Comparison of ENCODE assay signal across 8 cellular contexts in genomic region chr2:18560797-18561085, GRCh38. TPM values are rescaled to one million over a fixed set of nuclear protein-coding genes. Genes with fewer than 3 reads are reported as not detected.
DNase-seq lines count a peak whose midpoint lies in the region; ATAC-seq and TF ChIP-seq lines count a peak whose summit lies in the region.

No MANE protein-coding gene starts in this region.

- intact Hi-C loops in natural killer cell (cut with micrococcal nuclease) = loop anchor here (1.0 to 2.0 kb wide), 3 partner anchors 788 to 1341 kb away; partner anchors contain the start of gene TTC32

- DNase-seq in cardiac fibroblast (ENCODE audit: low read depth in 2 of 2) (no peak), natural killer cell (no peak), retina (no peak), NAMALWA (ENCODE audit: low spot score) (no peak), DMS114 treated with DMSO at 0.1 percent for 48 hours (lab: John Stamatoyannopoulos, UW; ENCODE audit: unreplicated experiment) (no peak), NCI-H1105 treated with DMSO at 0.1 percent for 48 hours (lab: John Stamatoyannopoulos, UW) (no peak)

- peak overlapping the region; percentile 91 to 93 for H3K27ac Mint-ChIP-seq in natural killer cell

- H3K4me3 Mint-ChIP-seq in natural killer cell = peak overlapping the region; percentile 91

- H3K4me1 Mint-ChIP-seq in natural killer cell = peaks cover 30 to 31% of the 10 kb centered on the region in 2 donors

- peaks cover 9% of the 10 kb centered on the region for H3K36me3 Mint-ChIP-seq in natural killer cell

- no peak for TF ChIP-seq CTCF in GM12875 (IDR thresholded peaks at IDR 0.05; ENCODE audit: borderline replicate concordance, insufficient read depth, low read depth, low read length)
- no peak for TF ChIP-seq CTCF in cardiac fibroblast (IDR thresholded peaks at IDR 0.05; ENCODE audit: low read depth, low read length)
- no peak for TF ChIP-seq CTCF in natural killer cell (IDR thresholded peaks at IDR 0.05)

- no peaks in the 10 kb centered on the region for H3K9me3 Mint-ChIP-seq in natural killer cell

- H3K4me3 ChIP-seq in GM12875 (ENCODE audit: low read depth, low read length) = peak overlapping the region; percentile 69
- H3K4me3 ChIP-seq in cardiac fibroblast (replicated peaks in 1 of 2; ENCODE audit: low read depth in 2 of 2, low read length in 2 of 2) = peak overlapping the region; percentile 65 to 74

- ATAC-seq in HG03159 (IDR thresholded peaks at IDR 0.05; ENCODE audit: unreplicated experiment) = peak; percentile 0
- no peak for ATAC-seq in natural killer cell

- no peaks in the 10 kb centered on the region for H3K27me3 Mint-ChIP-seq in natural killer cell (ENCODE audit: low read depth in 2 of 2)

RNA-seq across cellular contexts. Expression of gene RDH14, which starts 0.3 kb away (rescaled TPM):
- 10 to 100 TPM in 2 of 3 donors, 1 to 10 TPM in 1; 8.7 to 13.5 (median 12.5) TPM for total RNA-seq in natural killer cell

RNA-seq across cellular contexts. Expression of gene NT5C1B, which starts 28.6 kb away (rescaled TPM):
- not detected for total RNA-seq in natural killer cell
